ENCODE assay signal across 9 cellular contexts in genomic region chr7:148501707-148502139, GRCh38.
DNase-seq lines count a peak whose midpoint lies in the region; ATAC-seq and TF ChIP-seq lines count a peak whose summit lies in the region.
"Had no signal": no experiment of that assay in that cellular context is flagged by ENCODE, and none has a peak within 500 bp of the region (broad histone marks: within the 10 kb centered on the region; RNA-seq: fewer than 3 reads in every experiment).

No MANE protein-coding gene starts in this region.

- H3K27me3 Mint-ChIP-seq in activated naive CD4-positive, alpha-beta T cell treated with anti-CD3 and anti-CD28 coated beads, Interleukin-2, amount 10 ng/mL, durations not matched to agents 7 days and 5 days: peaks cover 23% of the 10 kb centered on the region
- peaks cover 40% of the 10 kb centered on the region for H3K27me3 Mint-ChIP-seq in T-helper 17 cell
- peaks cover 9 to 24% (median 19%) of the 10 kb centered on the region in 5 donors for H3K27me3 Mint-ChIP-seq in naive thymus-derived CD8-positive, alpha-beta T cell

- peaks cover 11 to 39% of the 10 kb centered on the region in 2 donors for H3K27me3 ChIP-seq in left lung

- no peak overlapping the region for H3K4me3 ChIP-seq in left lung

- no peaks in the 10 kb centered on the region for H3K36me3 ChIP-seq in left lung

- no peak overlapping the region for H3K27ac ChIP-seq in left lung
- H3K27ac ChIP-seq: C4-2B had no signal

- no peak overlapping the region for H3K27ac Mint-ChIP-seq in activated naive CD4-positive, alpha-beta T cell treated with anti-CD3 and anti-CD28 coated beads, Interleukin-2, amount 10 ng/mL, durations not matched to agents 7 days and 5 days
- H3K27ac Mint-ChIP-seq in T-helper 17 cell: no peak overlapping the region
- no peak overlapping the region for H3K27ac Mint-ChIP-seq in naive thymus-derived CD8-positive, alpha-beta T cell

- no peak for TF ChIP-seq CTCF in left lung (IDR thresholded peaks at IDR 0.05)

- no peak overlapping the region for H3K4me3 Mint-ChIP-seq in activated naive CD4-positive, alpha-beta T cell treated with anti-CD3 and anti-CD28 coated beads, Interleukin-2, amount 10 ng/mL, durations not matched to agents 7 days and 5 days
- H3K4me3 Mint-ChIP-seq in T-helper 17 cell: peak overlapping the region; percentile 36
- H3K4me3 Mint-ChIP-seq in naive thymus-derived CD8-positive, alpha-beta T cell: no peak overlapping the region

- H3K4me1 Mint-ChIP-seq in activated naive CD4-positive, alpha-beta T cell treated with anti-CD3 and anti-CD28 coated beads, Interleukin-2, amount 10 ng/mL, durations not matched to agents 7 days and 5 days: no peaks in the 10 kb centered on the region
- peaks cover 8% of the 10 kb centered on the region for H3K4me1 Mint-ChIP-seq in T-helper 17 cell
- peaks cover 0 to 3% (median 0%) of the 10 kb centered on the region in 4 donors for H3K4me1 Mint-ChIP-seq in naive thymus-derived CD8-positive, alpha-beta T cell

- H3K9me3 ChIP-seq in T-helper 17 cell (ENCODE audit: control insufficient read depth, low read length, poor library complexity, severe bottlenecking) (no peaks in the 10 kb centered on the region), left lung (no peaks in the 10 kb centered on the region)

- no peaks in the 10 kb centered on the region for H3K4me1 ChIP-seq in left lung

- DNase-seq in activated naive CD4-positive, alpha-beta T cell treated with Interleukin-2 at 50 U/mL for 16 hours: peak; percentile 5
- DNase-seq in activated naive CD4-positive, alpha-beta T cell treated with anti-CD3 and anti-CD28 coated beads, Interleukin-2, amount 10 ng/mL, durations not matched to agents 7 days and 5 days: no peak
- DNase-seq in T-helper 17 cell (no peak), left lung (peak in 1 of 2 donors; percentile 36), globus pallidus (ENCODE audit: low spot score) (no peak), T-helper 1 cell (no peak)
- DNase-seq in naive thymus-derived CD8-positive, alpha-beta T cell: no peak

- no peaks in the 10 kb centered on the region for H3K36me3 Mint-ChIP-seq in activated naive CD4-positive, alpha-beta T cell treated with anti-CD3 and anti-CD28 coated beads, Interleukin-2, amount 10 ng/mL, durations not matched to agents 7 days and 5 days
- no peaks in the 10 kb centered on the region for H3K36me3 Mint-ChIP-seq in T-helper 17 cell (ENCODE audit: low read depth)
- H3K36me3 Mint-ChIP-seq in naive thymus-derived CD8-positive, alpha-beta T cell: no peaks in the 10 kb centered on the region

- H3K9me3 Mint-ChIP-seq in activated naive CD4-positive, alpha-beta T cell treated with anti-CD3 and anti-CD28 coated beads, Interleukin-2, amount 10 ng/mL, durations not matched to agents 7 days and 5 days: no peaks in the 10 kb centered on the region
- no peaks in the 10 kb centered on the region for H3K9me3 Mint-ChIP-seq in naive thymus-derived CD8-positive, alpha-beta T cell

- POLR2A ChIA-PET in naive thymus-derived CD8-positive, alpha-beta T cell (lab: Charles Lee): no interaction called here

- CTCF ChIA-PET in activated naive CD4-positive, alpha-beta T cell treated with anti-CD3 and anti-CD28 coated beads, Interleukin-2, amount 10 ng/mL, durations not matched to agents 7 days and 5 days (lab: Charles Lee): interaction anchor here (0.8 to 5.2 kb wide), 3 partner anchors 26 to 461 kb away, joined by 3 to 24 read pairs (median 5); no protein-coding TSS in a partner anchor

- ATAC-seq in HG03039 (IDR thresholded peaks at IDR 0.05; ENCODE audit: unreplicated experiment) (peak; percentile 80), T-helper 17 cell (peak; percentile 73), left lung (peak; percentile 77)
- ATAC-seq in naive thymus-derived CD8-positive, alpha-beta T cell: no peak

- intact Hi-C loops in left lung (cut with DNase I): loop anchor here in 1 of 2 donors (10.0 kb wide), 1 partner anchor 463 kb away; no protein-coding TSS in a partner anchor

Comparison
In these comparisons a context has a peak if more than half of its experiments do, and no peak if none do; other contexts are left out.
1. ATAC-seq: peak in HG03039 (single experiment), T-helper 17 cell (single experiment) and left lung (single experiment); none in naive thymus-derived CD8-positive, alpha-beta T cell (0 of 2).